Comparison of ENCODE assay signal across 18 cellular contexts in genomic region chr3:128323206-128324081, GRCh38.
DNase-seq lines count a peak whose midpoint lies in the region; ATAC-seq and TF ChIP-seq lines count a peak whose summit lies in the region.
"Had no signal": no experiment of that assay in that cellular context is flagged by ENCODE, and none has a peak within 500 bp of the region (broad histone marks: within the 10 kb centered on the region; RNA-seq: fewer than 3 reads in every experiment).

No MANE protein-coding gene starts in this region.

- H3K27ac ChIP-seq in body of pancreas (peak overlapping the region; percentile 75 to 88 (median 85)), gastroesophageal sphincter (no peak overlapping the region)
- H3K27ac ChIP-seq: neutrophil, upper lobe of left lung, WERI-Rb-1 had no signal

- H3K27me3 ChIP-seq in body of pancreas, result no peaks in the 10 kb centered on the region
- no peaks in the 10 kb centered on the region for H3K27me3 ChIP-seq in gastroesophageal sphincter
- H3K27me3 ChIP-seq: neutrophil, upper lobe of left lung had no signal

- intact Hi-C loops in body of pancreas (cut with DNase I), result no loop called here
- intact Hi-C loops in mucosa of descending colon (cut with DNase I, micrococcal nuclease), result no loop called here

- TF ChIP-seq POLR2A in body of pancreas (IDR thresholded peaks at IDR 0.05) (peak in 2 of 3 donors; percentile 46 to 52), gastroesophageal sphincter (IDR thresholded peaks at IDR 0.05) (no peak)

- peak; percentile 12 for DNase-seq in COLO668 (lab: John Stamatoyannopoulos, UW; ENCODE audit: unreplicated experiment)
- DNase-seq in HT-29 (ENCODE audit: low spot score), result peak; percentile 50
- peak; percentile 85 to 92 (median 90) for DNase-seq in body of pancreas
- DNase-seq in mucosa of descending colon, result peak in 1 of 3 donors; percentile 18
- no peak for DNase-seq in activated CD4-positive, alpha-beta T cell treated with anti-CD3 and anti-CD28 coated beads for 4 hours
- DNase-seq in medulla oblongata (ENCODE audit: extremely low spot score), result no peak
- DNase-seq: AML-193, DMS153, foreskin fibroblast, IMR-90, mesenchymal stem cell, NCI-H1417 treated with DMSO at 0.1 percent for 48 hours, upper lobe of left lung, WERI-Rb-1 had no signal

- H3K4me1 ChIP-seq in body of pancreas (peaks cover 70% of the 10 kb centered on the region), mucosa of descending colon (ENCODE audit: low read depth) (peaks cover 8% of the 10 kb centered on the region), gastroesophageal sphincter (no peaks in the 10 kb centered on the region)

- peak in 3 of 7 experiments; percentile 18 to 29 (median 22) for TF ChIP-seq CTCF in body of pancreas (IDR thresholded peaks at IDR 0.05)
- TF ChIP-seq CTCF in mucosa of descending colon (IDR thresholded peaks at IDR 0.05), result no peak
- no peak for TF ChIP-seq CTCF in gastroesophageal sphincter (IDR thresholded peaks at IDR 0.05)

- H3K9me3 ChIP-seq in body of pancreas (no peaks in the 10 kb centered on the region), mucosa of descending colon (no peaks in the 10 kb centered on the region), gastroesophageal sphincter (no peaks in the 10 kb centered on the region)
- H3K9me3 ChIP-seq: neutrophil, upper lobe of left lung had no signal

- ATAC-seq in body of pancreas (peak; percentile 77), mucosa of descending colon (peak; percentile 67), GM21786 (IDR thresholded peaks at IDR 0.05; ENCODE audit: unreplicated experiment) (no peak), gastroesophageal sphincter (no peak)
- ATAC-seq: stimulated activated memory B cell treated with anti-CD40 and anti-IgM and Interleukin-4, amounts not matched to agents 10 μg/mL and 1 μg/mL and 100 μg/mL, for 72 hours had no signal

- H3K4me3 ChIP-seq in body of pancreas (no peak overlapping the region), mucosa of descending colon (no peak overlapping the region), gastroesophageal sphincter (no peak overlapping the region)
- H3K4me3 ChIP-seq: upper lobe of left lung had no signal

- no peaks in the 10 kb centered on the region for H3K36me3 ChIP-seq in body of pancreas (replicated peaks in 1 of 2; ENCODE audit: insufficient read depth in 1 of 2, low read depth in 2 of 2)
- H3K36me3 ChIP-seq in mucosa of descending colon (ENCODE audit: low read depth), result no peaks in the 10 kb centered on the region
- H3K36me3 ChIP-seq in gastroesophageal sphincter, result peaks cover 0 to 17% of the 10 kb centered on the region in 2 donors
- H3K36me3 ChIP-seq: WERI-Rb-1 had no signal

- WGBS in body of pancreas, 2 donors, result 26 to 38% methylated on average over 12 to 17 of the region's 17 CpGs
- 83 to 100% methylated on average over 1 to 7 of the region's 17 CpGs for WGBS in gastroesophageal sphincter (ENCODE audit: low coverage in 1 of 2), 2 donors

- no peak for TF ChIP-seq EP300 in gastroesophageal sphincter (IDR thresholded peaks at IDR 0.05)

Comparison
In these comparisons a context has a peak if more than half of its experiments do, and no peak if none do; other contexts are left out.
1. DNase-seq: peak in COLO668 (single experiment), HT-29 (single experiment) and body of pancreas (4 of 4); none in activated CD4-positive, alpha-beta T cell treated with anti-CD3 and anti-CD28 coated beads for 4 hours (0 of 2) and medulla oblongata (single experiment).
2. ATAC-seq: peak in body of pancreas (single experiment) and mucosa of descending colon (single experiment); none in GM21786 (single experiment) and gastroesophageal sphincter (single experiment).
3. H3K27ac ChIP-seq: peak in body of pancreas (4 of 4); none in gastroesophageal sphincter (0 of 4).
4. POLR2A ChIP-seq: peak in body of pancreas (2 of 3); none in gastroesophageal sphincter (0 of 2).